ENCODE assay signal across 27 cellular contexts in the genomic region with DNA sequence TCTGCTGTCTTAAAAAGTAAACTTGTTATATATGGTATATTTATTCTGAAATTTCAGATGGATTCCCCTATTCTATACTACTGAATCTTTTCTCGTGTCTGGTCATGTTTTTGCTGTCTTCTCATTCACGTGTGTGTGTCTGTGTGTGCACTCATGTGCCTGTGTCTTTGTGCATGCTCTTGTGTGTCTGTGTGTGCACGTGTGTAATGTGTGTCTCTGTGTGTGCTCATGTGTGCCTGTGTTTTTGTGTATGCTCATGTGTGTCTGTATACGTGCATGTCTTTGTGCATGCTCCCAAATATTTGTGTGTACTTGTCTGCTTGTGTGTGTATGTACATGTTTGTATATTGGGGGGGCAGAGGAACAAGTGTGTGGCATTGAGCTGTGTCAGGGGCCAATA. TPM values are rescaled to one million over a fixed set of nuclear protein-coding genes. Genes with fewer than 3 reads are reported as not detected.
A peak's percentile ranks its signal among the peaks of the same experiment; 100 is the strongest.
DNase-seq lines count a peak whose midpoint lies in the region; ATAC-seq, FAIRE-seq and TF ChIP-seq lines count a peak whose summit lies in the region.
"Had no signal": no experiment of that assay in that cellular context is flagged by ENCODE, and none has a peak within 500 bp of the region (broad histone marks: within the 10 kb centered on the region; RNA-seq: fewer than 3 reads in every experiment).

No MANE protein-coding gene starts in this region.

- no peak overlapping the region for H2BK120ac ChIP-seq in trophoblast cell (ENCODE audit: insufficient read depth, low read length, poor library complexity)

- H3K4ac ChIP-seq in trophoblast cell (ENCODE audit: low read depth, low read length) = no peak overlapping the region

- H3K18ac ChIP-seq in trophoblast cell (ENCODE audit: low read length) = no peak overlapping the region

- no peak for TF ChIP-seq EP300 in esophagus muscularis mucosa (IDR thresholded peaks at IDR 0.05)

- no peak overlapping the region for H4K91ac ChIP-seq in trophoblast cell (ENCODE audit: low read depth, low read length)

- H3K4me1 ChIP-seq in esophagus muscularis mucosa (peaks cover 0 to 19% (median 14%) of the 10 kb centered on the region in 4 donors), trophoblast cell (ENCODE audit: control insufficient read depth in 1 of 2, insufficient read depth in 2 of 2, low read length in 2 of 2) (no peaks in the 10 kb centered on the region), body of pancreas (no peaks in the 10 kb centered on the region), thyroid gland (peaks cover 3 to 11% of the 10 kb centered on the region in 2 donors)
- H3K4me1 ChIP-seq: A549, HAP-1 had no signal

- H3K4me2 ChIP-seq in trophoblast cell (ENCODE audit: low read length) = no peak overlapping the region
- H3K4me2 ChIP-seq: A549; BLaER1 treated with 17β-estradiol and CSF1 and Interleukin-3, amounts not matched to agents 10 nM and 100 nM had no signal

- H3K79me1 ChIP-seq in trophoblast cell (ENCODE audit: low read length) = no peaks in the 10 kb centered on the region

- H3K23ac ChIP-seq in trophoblast cell (ENCODE audit: low read length) = no peak overlapping the region

- TF ChIP-seq POLR2A in GM12891 (IDR thresholded peaks at IDR 0.05; ENCODE audit: low read depth, low read length) (no peak), esophagus muscularis mucosa (IDR thresholded peaks at IDR 0.05; ENCODE audit: low read depth) (no peak), body of pancreas (IDR thresholded peaks at IDR 0.05) (no peak), thyroid gland (IDR thresholded peaks at IDR 0.05) (no peak)

- no peak overlapping the region for H3K9ac ChIP-seq in trophoblast cell (ENCODE audit: low read length)
- H3K9ac ChIP-seq: BLaER1 treated with 17β-estradiol and CSF1 and Interleukin-3, amounts not matched to agents 10 nM and 100 nM had no signal

- H4K8ac ChIP-seq in trophoblast cell (ENCODE audit: low read depth, low read length) = no peak overlapping the region

- no peak overlapping the region for H2BK12ac ChIP-seq in trophoblast cell (ENCODE audit: low read length)

- no peak overlapping the region for H2AFZ ChIP-seq in trophoblast cell (ENCODE audit: insufficient read depth, low read length, poor library complexity)

- no peaks in the 10 kb centered on the region for H3K79me2 ChIP-seq in trophoblast cell (ENCODE audit: control insufficient read depth, insufficient read depth, low read length, poor library complexity)

- DNase-seq in GM12891 (ENCODE audit: insufficient read length, low spot score) (no peak), HTR-8/SVneo (ENCODE audit: insufficient read length, low spot score) (no peak), esophagus muscularis mucosa (ENCODE audit: extremely low spot score) (peak; percentile 78), trophoblast cell (no peak), kidney glomerular epithelial cell (lab: John Stamatoyannopoulos, UW) (no peak), body of pancreas (no peak), thyroid gland (no peak)
- DNase-seq: 8988T; ACHN; AML-193; BE2C; CD4-positive, alpha-beta T cell; CD8-positive, alpha-beta memory T cell; DMS 273 treated with DMSO at 0.1 percent for 48 hours; DMS79; EL; GDM1; GOT3 had no signal

- no peak for ATAC-seq in body of pancreas
- no peak for ATAC-seq in HG03520 (IDR thresholded peaks at IDR 0.05; ENCODE audit: unreplicated experiment)
- ATAC-seq: A549, GM12878 had no signal

- no peak overlapping the region for H3K4me3 ChIP-seq in esophagus muscularis mucosa
- peak overlapping the region; percentile 26 for H3K4me3 ChIP-seq in trophoblast cell (ENCODE audit: low read depth, low read length)
- H3K4me3 ChIP-seq in body of pancreas = no peak overlapping the region
- no peak overlapping the region for H3K4me3 ChIP-seq in thyroid gland (replicated peaks in 1 of 3)
- H3K4me3 ChIP-seq: A549; BLaER1 treated with 17β-estradiol and CSF1 and Interleukin-3, amounts not matched to agents 10 nM and 100 nM; GM12878; HAP-1 had no signal

- H4K12ac ChIP-seq in trophoblast cell (ENCODE audit: low read depth, low read length) = no peak overlapping the region

- H3K14ac ChIP-seq in trophoblast cell (ENCODE audit: low read length) = no peak overlapping the region

- FAIRE-seq in GM12891 (lab: Jason Lieb, UNC) = peak; percentile 82
- FAIRE-seq in HTR-8/SVneo (lab: Jason Lieb, UNC) = peak; percentile 55
- FAIRE-seq: A549, D721Med, GM12878, GM18507, H54 had no signal

- no peak overlapping the region for H2BK5ac ChIP-seq in trophoblast cell (ENCODE audit: low read depth, low read length, poor library complexity)

- no peak overlapping the region for H2AK5ac ChIP-seq in trophoblast cell (ENCODE audit: low read length)

- WGBS in esophagus muscularis mucosa = 71% methylated on average over 4 of the region's 4 CpGs
- WGBS in trophoblast cell (ENCODE audit: extremely low coverage, insufficient coverage, insufficient read length) = no CpG with 5 or more reads among the region's 4 CpGs
- WGBS in body of pancreas, 2 donors = 52 to 61% methylated on average over 4 of the region's 4 CpGs
- WGBS in thyroid gland, 2 donors = 79 to 81% methylated on average over 4 of the region's 4 CpGs

- H3K27me3 ChIP-seq in esophagus muscularis mucosa (peaks cover 0 to 45% (median 0%) of the 10 kb centered on the region in 4 donors), trophoblast cell (ENCODE audit: insufficient read depth, low read length) (no peaks in the 10 kb centered on the region), body of pancreas (no peaks in the 10 kb centered on the region), thyroid gland (no peaks in the 10 kb centered on the region)
- H3K27me3 ChIP-seq: BE2C; BLaER1 treated with 17β-estradiol and CSF1 and Interleukin-3, amounts not matched to agents 10 nM and 100 nM had no signal

- H3K9me3 ChIP-seq in esophagus muscularis mucosa (no peaks in the 10 kb centered on the region), trophoblast cell (ENCODE audit: insufficient read depth, low read depth, low read length) (no peaks in the 10 kb centered on the region), body of pancreas (no peaks in the 10 kb centered on the region), thyroid gland (no peaks in the 10 kb centered on the region)
- H3K9me3 ChIP-seq: A549; BE2C; BLaER1 treated with 17β-estradiol and CSF1 and Interleukin-3, amounts not matched to agents 10 nM and 100 nM; HAP-1 had no signal

- intact Hi-C loops in esophagus muscularis mucosa (cut with DNase I) (no loop called here), body of pancreas (cut with DNase I) (loop anchor here (2.0 kb wide), 1 partner anchor 127 kb away; no protein-coding TSS in a partner anchor), thyroid gland (cut with DNase I) (loop anchor here (2.0 kb wide), 1 partner anchor 125 kb away; no protein-coding TSS in a partner anchor)

- no peaks in the 10 kb centered on the region for H3K36me3 ChIP-seq in esophagus muscularis mucosa
- no peaks in the 10 kb centered on the region for H3K36me3 ChIP-seq in trophoblast cell (ENCODE audit: control insufficient read depth in 1 of 2, insufficient read depth in 2 of 2, low read length in 2 of 2)
- no peaks in the 10 kb centered on the region for H3K36me3 ChIP-seq in body of pancreas (replicated peaks in 1 of 2; ENCODE audit: insufficient read depth in 1 of 2, low read depth in 2 of 2)
- no peaks in the 10 kb centered on the region for H3K36me3 ChIP-seq in thyroid gland
- H3K36me3 ChIP-seq: BE2C; BLaER1 treated with 17β-estradiol and CSF1 and Interleukin-3, amounts not matched to agents 10 nM and 100 nM; HAP-1 had no signal

- TF ChIP-seq CTCF in esophagus muscularis mucosa (IDR thresholded peaks at IDR 0.05) (no peak), body of pancreas (IDR thresholded peaks at IDR 0.05) (no peak), thyroid gland (IDR thresholded peaks at IDR 0.05) (no peak)

- H3K27ac ChIP-seq in esophagus muscularis mucosa (replicated peaks in 1 of 4) (no peak overlapping the region), trophoblast cell (ENCODE audit: low read depth, low read length) (no peak overlapping the region), body of pancreas (no peak overlapping the region), thyroid gland (no peak overlapping the region)
- H3K27ac ChIP-seq: A549; BLaER1 treated with 17β-estradiol and CSF1 and Interleukin-3, amounts not matched to agents 10 nM and 100 nM had no signal

TF ChIP-seq in GM12891, 5 proteins besides CTCF, POLR2A, EP300 and RAD21:
- TF ChIP-seq TAF1 (IDR thresholded peaks at IDR 0.05; ENCODE audit: low read depth, low read length) (no peak), POU2F2 (IDR thresholded peaks at IDR 0.05; ENCODE audit: low read depth, low read length) (no peak), POLR2AphosphoS5 (IDR thresholded peaks at IDR 0.05; ENCODE audit: low read depth, low read length) (no peak), PAX5 (IDR thresholded peaks at IDR 0.05; ENCODE audit: insufficient read depth, low read length, severe bottlenecking) (no peak), SPI1 (IDR thresholded peaks at IDR 0.05; ENCODE audit: low read depth, low read length) (no peak)

RNA-seq across cellular contexts. Expression of a gene that starts 34.0 kb away (rescaled TPM):
- polyA plus RNA-seq in GM12891 (2012; ENCODE audit: low read depth, missing spikeins) = 5.7 TPM
- under 1 TPM in 1 of 4 donors, not detected in 3; 0.23 TPM for total RNA-seq in esophagus muscularis mucosa
- 0.04 TPM in 1 of 2 replicates, not detected in the other for polyA plus RNA-seq in trophoblast cell (2013)
- not detected for total RNA-seq in body of pancreas
- total RNA-seq in thyroid gland = under 1 TPM in 3 of 4 donors, not detected in 1; 0.21 to 0.67 (median 0.59) TPM
- total RNA-seq: CD4-positive, alpha-beta T cell had no signal
- polyA plus RNA-seq: CD14-positive monocyte; CD8-positive, alpha-beta memory T cell had no signal
